ENCODE assay signal across 8 cellular contexts in the genomic region with DNA sequence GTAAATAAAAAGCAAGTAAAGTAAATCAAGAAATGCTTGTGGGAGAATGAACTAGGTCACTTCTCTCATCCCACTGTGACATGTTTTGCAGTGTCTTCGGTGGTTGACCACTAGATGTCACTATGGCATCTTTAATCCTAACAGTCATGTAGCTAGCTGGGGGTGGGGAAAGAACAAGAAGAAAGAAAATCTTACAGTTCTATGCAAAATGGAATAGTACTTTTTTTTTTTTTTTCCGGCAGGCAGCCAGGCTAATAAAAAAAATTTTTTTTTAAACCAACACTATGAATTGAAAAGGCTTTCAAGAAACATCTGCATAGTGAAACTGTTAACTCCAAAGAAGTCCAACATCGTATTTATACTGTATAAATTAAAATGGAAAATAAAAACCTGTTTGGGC. TPM values are rescaled to one million over a fixed set of nuclear protein-coding genes. Genes with fewer than 3 reads are reported as not detected.
A peak's percentile ranks its signal among the peaks of the same experiment; 100 is the strongest.
DNase-seq lines count a peak whose midpoint lies in the region; ATAC-seq and TF ChIP-seq lines count a peak whose summit lies in the region.

No MANE protein-coding gene starts in this region.

- DNase-seq in activated CD4-positive, alpha-beta T cell treated with anti-CD3 and anti-CD28 coated beads for 36 hours: peak; percentile 42
- no peak for DNase-seq in activated CD4-positive, alpha-beta T cell treated with anti-CD3 and anti-CD28 coated beads for 1 hour
- peak; percentile 80 for DNase-seq in NOMO-1 treated with DMSO at 0.1 percent for 48 hours (lab: John Stamatoyannopoulos, UW; ENCODE audit: unreplicated experiment)
- peak; percentile 91 for DNase-seq in astrocyte of the spinal cord (ENCODE audit: low read depth, low spot score)
- DNase-seq in hepatic stellate cell (ENCODE audit: low spot score): peak; percentile 61
- DNase-seq in sciatic nerve (ENCODE audit: low spot score): no peak

- intact Hi-C loops in activated CD4-positive, alpha-beta T cell treated with anti-CD3 and anti-CD28 coated beads for 36 hours (cut with DNase I, micrococcal nuclease): loop anchor here (1.0 to 10.0 kb wide), 4 partner anchors 148 to 916 kb away; no protein-coding TSS in a partner anchor
- intact Hi-C loops in sciatic nerve (cut with DNase I): loop anchor here (10.0 kb wide), 1 partner anchor 468 kb away; no protein-coding TSS in a partner anchor

- TF ChIP-seq CTCF in astrocyte of the spinal cord (IDR thresholded peaks at IDR 0.05; ENCODE audit: low read depth, low read length): peak; percentile 74

- no peak overlapping the region for H3K4me3 Mint-ChIP-seq in activated CD4-positive, alpha-beta T cell treated with anti-CD3 and anti-CD28 coated beads for 36 hours

- CTCF ChIA-PET in activated CD4-positive, alpha-beta T cell treated with anti-CD3 and anti-CD28 coated beads for 36 hours (lab: Charles Lee): interaction anchor here (0.5 to 1.7 kb wide), 19 partner anchors 10 to 1834 kb away, joined by 3 to 11 read pairs (median 3); partner anchors contain the start of gene CDK1

- no peaks in the 10 kb centered on the region for H3K9me3 Mint-ChIP-seq in activated CD4-positive, alpha-beta T cell treated with anti-CD3 and anti-CD28 coated beads for 36 hours (ENCODE audit: low read depth)

- H3K36me3 Mint-ChIP-seq in activated CD4-positive, alpha-beta T cell treated with anti-CD3 and anti-CD28 coated beads for 36 hours (ENCODE audit: low read depth): no peaks in the 10 kb centered on the region

- H3K4me3 ChIP-seq in astrocyte of the spinal cord (ENCODE audit: low read depth, low read length): no peak overlapping the region

- no peaks in the 10 kb centered on the region for H3K27me3 Mint-ChIP-seq in activated CD4-positive, alpha-beta T cell treated with anti-CD3 and anti-CD28 coated beads for 36 hours

- in situ Hi-C loops in astrocyte of the spinal cord (cut with HindIII; ENCODE audit: low sequenced_read_pairs): no loop called here

- no peaks in the 10 kb centered on the region for H3K4me1 Mint-ChIP-seq in activated CD4-positive, alpha-beta T cell treated with anti-CD3 and anti-CD28 coated beads for 36 hours

- H3K27ac Mint-ChIP-seq in activated CD4-positive, alpha-beta T cell treated with anti-CD3 and anti-CD28 coated beads for 36 hours: no peak overlapping the region

- POLR2A ChIA-PET in activated CD4-positive, alpha-beta T cell treated with anti-CD3 and anti-CD28 coated beads for 36 hours (lab: Charles Lee): interaction anchor here (0.9 kb wide), 1 partner anchor 38 kb away, joined by 4 read pairs; no protein-coding TSS in a partner anchor

- peak; percentile 86 for ATAC-seq in activated CD4-positive, alpha-beta T cell treated with anti-CD3 and anti-CD28 coated beads for 36 hours
- ATAC-seq in GM21360 (IDR thresholded peaks at IDR 0.05; ENCODE audit: unreplicated experiment) (peak; percentile 93), HG03571 (IDR thresholded peaks at IDR 0.05; ENCODE audit: unreplicated experiment) (peak; percentile 77), sciatic nerve (peak; percentile 97)

RNA-seq across cellular contexts. Expression of gene CDK1, which starts 38.3 kb away (rescaled TPM):
- total RNA-seq in activated CD4-positive, alpha-beta T cell treated with anti-CD3 and anti-CD28 coated beads for 36 hours: 100 to 1,000 TPM in 1 of 2 experiments, 10 to 100 TPM in 1; 88.5 to 138 TPM
- 1.6 TPM for total RNA-seq in sciatic nerve

Comparison
In these comparisons a context has a peak if more than half of its experiments do, and no peak if none do; other contexts are left out.
1. DNase-seq: peak in activated CD4-positive, alpha-beta T cell treated with anti-CD3 and anti-CD28 coated beads for 36 hours (single experiment), NOMO-1 treated with DMSO at 0.1 percent for 48 hours (single experiment), astrocyte of the spinal cord (single experiment) and hepatic stellate cell (single experiment); none in activated CD4-positive, alpha-beta T cell treated with anti-CD3 and anti-CD28 coated beads for 1 hour (single experiment) and sciatic nerve (single experiment).
2. RNA of gene CDK1, which starts 38.3 kb away (total RNA-seq): 88.5 to 138 TPM in activated CD4-positive, alpha-beta T cell treated with anti-CD3 and anti-CD28 coated beads for 36 hours; 1.6 TPM in sciatic nerve (single experiment); every median in the first group is over 10 times any median in the second.
3. Peak in every context shown above with its lines, with median percentiles within 50 percentile points of each other: ATAC-seq.